1 cellular context compared by ENCODE assay signal in the genomic region with DNA sequence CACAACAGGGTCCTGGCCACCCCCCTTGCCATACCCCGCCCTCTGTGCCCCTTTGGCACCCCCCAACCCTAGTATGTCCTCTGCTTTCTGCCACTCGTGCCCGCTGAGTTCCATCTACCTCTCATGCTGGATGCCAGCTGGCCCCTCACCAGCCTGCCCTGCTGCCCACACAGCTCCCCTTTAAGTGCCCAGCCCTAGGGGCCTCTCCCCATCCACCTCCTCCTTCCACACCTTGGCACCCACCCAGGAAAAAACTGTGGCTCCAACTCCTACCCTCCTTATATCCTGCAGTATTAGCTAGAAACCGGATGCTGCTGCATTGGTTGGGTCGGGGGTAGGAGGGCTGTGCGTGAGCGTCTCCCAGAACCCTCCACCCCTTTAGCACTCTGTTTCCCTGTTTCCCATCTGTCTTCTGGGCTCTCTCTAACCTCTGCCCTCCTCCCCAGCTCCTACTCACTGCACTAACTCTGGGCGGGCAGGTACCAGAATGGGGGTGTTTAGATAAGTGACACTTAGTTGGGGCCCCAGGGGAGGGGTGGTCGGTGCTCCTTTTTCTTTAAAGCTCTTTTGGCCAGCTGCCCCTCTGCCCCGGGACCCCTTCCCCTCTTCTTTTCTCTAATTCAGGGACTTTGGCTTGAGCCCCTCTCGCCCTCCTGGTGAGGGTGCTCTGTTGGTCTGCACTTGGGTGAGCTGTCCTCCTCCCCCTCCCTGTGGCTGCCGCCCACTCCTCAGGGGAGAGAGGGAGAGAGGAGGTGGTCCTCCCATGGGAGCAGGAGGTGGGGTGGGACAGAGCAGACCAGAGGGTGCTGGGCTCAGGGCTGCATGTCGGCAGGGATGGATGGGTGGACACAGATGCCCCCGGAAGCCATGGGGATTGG.
TF ChIP-seq lines count a peak whose summit lies in the region.

No MANE protein-coding gene starts in this region.

TF ChIP-seq in endothelial cell of umbilical vein, 7 proteins besides CTCF, POLR2A, EP300 and RAD21:
- no peak for TF ChIP-seq EZH2 (IDR thresholded peaks at IDR 0.05; ENCODE audit: borderline replicate concordance, low read depth, low read length, severe bottlenecking)
- no peak for TF ChIP-seq FOS (IDR thresholded peaks at IDR 0.05; ENCODE audit: borderline replicate concordance, insufficient read depth, low read length)
- no peak for TF ChIP-seq JUN (IDR thresholded peaks at IDR 0.05; ENCODE audit: borderline replicate concordance, insufficient read depth, insufficient read length, low read depth)
- no peak for TF ChIP-seq POLR2AphosphoS5 (IDR thresholded peaks at IDR 0.05; ENCODE audit: insufficient read depth, low read depth, low read length)
- no peak for TF ChIP-seq MYC (IDR thresholded peaks at IDR 0.05; ENCODE audit: low read depth, low read length)
- TF ChIP-seq GATA2 (IDR thresholded peaks at IDR 0.05; ENCODE audit: insufficient read depth, insufficient read length, low read depth, low read length), result no peak
- TF ChIP-seq, protein P1, sequence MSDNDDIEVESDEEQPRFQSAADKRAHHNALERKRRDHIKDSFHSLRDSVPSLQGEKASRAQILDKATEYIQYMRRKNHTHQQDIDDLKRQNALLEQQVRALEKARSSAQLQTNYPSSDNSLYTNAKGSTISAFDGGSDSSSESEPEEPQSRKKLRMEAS (IDR thresholded peaks at IDR 0.05; ENCODE audit: insufficient read depth, insufficient read length), result no peak
